ENCODE assay signal across 16 cellular contexts in genomic region chr2:74945783-74946165, GRCh38.
"Had no signal": no experiment of that assay in that cellular context is flagged by ENCODE, and none has a peak within 500 bp of the region (broad histone marks: within the 10 kb centered on the region; RNA-seq: fewer than 3 reads in every experiment).

No MANE protein-coding gene starts in this region.

- H3K27me3 ChIP-seq: ascending aorta, hepatocyte, sigmoid colon had no signal

- H3K4me2 ChIP-seq: hepatocyte had no signal

- DNase-seq: activated CD4-positive, alpha-beta T cell treated with anti-CD3 and anti-CD28 coated beads, Interleukin-2, amount 50 U/mL, for 4 hours; activated naive CD4-positive, alpha-beta T cell treated with anti-CD3 and anti-CD28 coated beads for 36 hours; activated naive CD8-positive, alpha-beta T cell treated with anti-CD3 and anti-CD28 coated beads, Interleukin-2, amount 50 U/mL, for 24 hours; cortex of kidney; effector CD8-positive, alpha-beta T cell; kidney; left ventricle myocardium inferior; naive B cell; sigmoid colon; stimulated activated CD4-positive, alpha-beta T cell treated with anti-CD3 and anti-CD28 coated beads, Interleukin-1b, Interleukin-23, amount 100 ng/mL, for 48 hours; stimulated activated naive CD8-positive, alpha-beta T cell treated with anti-CD3 and anti-CD28 coated beads, Interleukin-15, amount 100 ng/mL, for 72 hours had no signal

- H3K27me3 Mint-ChIP-seq: activated T-helper 17 cell treated with anti-CD3 and anti-CD28 coated beads, Interleukin-2, amount 50 U/mL, for 72 hours; stimulated activated naive CD8-positive, alpha-beta T cell treated with anti-CD3 and anti-CD28 coated beads, Interleukin-15, amount 100 ng/mL, for 72 hours; type B pancreatic cell had no signal

- H3K4me1 Mint-ChIP-seq: activated naive CD8-positive, alpha-beta T cell treated with anti-CD3 and anti-CD28 coated beads, Interleukin-2, amount 50 U/mL, for 24 hours; activated T-helper 17 cell treated with anti-CD3 and anti-CD28 coated beads, Interleukin-2, amount 50 U/mL, for 72 hours had no signal

- H3K4me3 Mint-ChIP-seq: activated naive CD4-positive, alpha-beta T cell treated with anti-CD3 and anti-CD28 coated beads for 36 hours; activated naive CD8-positive, alpha-beta T cell treated with anti-CD3 and anti-CD28 coated beads, Interleukin-2, amount 50 U/mL, for 24 hours; activated T-helper 17 cell treated with anti-CD3 and anti-CD28 coated beads, Interleukin-2, amount 50 U/mL, for 72 hours; naive B cell; stimulated activated naive CD8-positive, alpha-beta T cell treated with anti-CD3 and anti-CD28 coated beads, Interleukin-15, amount 100 ng/mL, for 72 hours; type B pancreatic cell had no signal

- H3K27ac Mint-ChIP-seq: activated naive CD4-positive, alpha-beta T cell treated with anti-CD3 and anti-CD28 coated beads for 36 hours; activated naive CD8-positive, alpha-beta T cell treated with anti-CD3 and anti-CD28 coated beads, Interleukin-2, amount 50 U/mL, for 24 hours; activated T-helper 17 cell treated with anti-CD3 and anti-CD28 coated beads, Interleukin-2, amount 50 U/mL, for 72 hours; stimulated activated naive CD8-positive, alpha-beta T cell treated with anti-CD3 and anti-CD28 coated beads, Interleukin-15, amount 100 ng/mL, for 72 hours; type B pancreatic cell had no signal

- H3K9me3 ChIP-seq: sigmoid colon had no signal

- H3K4me3 ChIP-seq: ascending aorta, hepatocyte, left ventricle myocardium inferior, sigmoid colon had no signal

- H3K9me3 Mint-ChIP-seq: activated naive CD8-positive, alpha-beta T cell treated with anti-CD3 and anti-CD28 coated beads, Interleukin-2, amount 50 U/mL, for 24 hours; activated T-helper 17 cell treated with anti-CD3 and anti-CD28 coated beads, Interleukin-2, amount 50 U/mL, for 72 hours; type B pancreatic cell had no signal

- H3K4me1 ChIP-seq: ascending aorta, left ventricle myocardium inferior, parathyroid adenoma, sigmoid colon had no signal

- H3K79me2 ChIP-seq: parathyroid adenoma had no signal

- H3K9ac ChIP-seq: parathyroid adenoma had no signal

- H2AFZ ChIP-seq: hepatocyte, parathyroid adenoma had no signal

- H3K27ac ChIP-seq: ascending aorta, hepatocyte, left ventricle myocardium inferior, parathyroid adenoma, sigmoid colon had no signal

- H3K36me3 ChIP-seq: ascending aorta, left ventricle myocardium inferior, sigmoid colon had no signal

- FAIRE-seq: kidney had no signal
